Comparison of ENCODE assay signal across 31 cellular contexts in genomic region chr5:157020508-157021213, GRCh38. TPM values are rescaled to one million over a fixed set of nuclear protein-coding genes. Genes with fewer than 3 reads are reported as not detected.
DNase-seq lines count a peak whose midpoint lies in the region; ATAC-seq, FAIRE-seq and TF ChIP-seq lines count a peak whose summit lies in the region.
"Had no signal": no experiment of that assay in that cellular context is flagged by ENCODE, and none has a peak within 500 bp of the region (broad histone marks: within the 10 kb centered on the region; RNA-seq: fewer than 3 reads in every experiment).

No MANE protein-coding gene starts in this region.

- H3K9ac ChIP-seq in GM12878 (ENCODE audit: control insufficient read depth, insufficient read depth, low read length) = no peak overlapping the region

- no peak for TF ChIP-seq RAD21 in GM12878 (IDR thresholded peaks at IDR 0.05; ENCODE audit: insufficient read depth, low read depth, low read length)

- H3K4me1 ChIP-seq in GM12878 (ENCODE audit: control insufficient read depth, insufficient read depth, low read length) = peaks cover 6% of the 10 kb centered on the region
- H3K4me1 ChIP-seq in foreskin keratinocyte = no peaks in the 10 kb centered on the region
- H3K4me1 ChIP-seq in BE2C = no peaks in the 10 kb centered on the region
- H3K4me1 ChIP-seq: HAP-1, psoas muscle, tibial nerve had no signal

- intact Hi-C loops in GM12878 (cut with micrococcal nuclease; ENCODE audit: unreplicated experiment) = no loop called here

- TF ChIP-seq CTCF in GM12878 (IDR thresholded peaks at IDR 0.05 in 2 of 3, conservative IDR thresholded peaks at IDR 0.05 in 1 of 3; ENCODE audit: control insufficient read depth in 2 of 3, extremely low read depth in 1 of 3, insufficient read depth in 1 of 3, low read depth in 3 of 3, low read length in 3 of 3) (no peak), nephron progenitor cell (IDR thresholded peaks at IDR 0.05) (no peak), foreskin keratinocyte (conservative IDR thresholded peaks at IDR 0.05) (no peak), BE2C (IDR thresholded peaks at IDR 0.05; ENCODE audit: low read depth, low read length) (no peak)

- no peak overlapping the region for H3K4me2 ChIP-seq in GM12878 (ENCODE audit: control insufficient read depth, insufficient read depth)

- peak; percentile 31; the same call in 1 of the 3 replicates for ATAC-seq in GM12878
- ATAC-seq in foreskin keratinocyte = no peak
- ATAC-seq in GM21381 (IDR thresholded peaks at IDR 0.05; ENCODE audit: unreplicated experiment) = no peak
- ATAC-seq: left lobe of liver, psoas muscle, T-cell had no signal

- H3K4me3 ChIP-seq in GM12878 (no peak overlapping the region), BE2C (ENCODE audit: low read depth, low read length) (no peak overlapping the region)
- H3K4me3 ChIP-seq: HAP-1, psoas muscle, tibial nerve had no signal

- in situ Hi-C loops in GM12878 (cut with MboI) = no loop called here

- POLR2A ChIA-PET in GM12878 (lab: Charles Lee) = interaction anchor here (0.6 kb wide), 1 partner anchor 56 kb away, joined by 5 read pairs; no protein-coding TSS in a partner anchor

- H3K27me3 ChIP-seq in GM12878 (replicated peaks in 1 of 2; ENCODE audit: control insufficient read depth in 2 of 2, insufficient read depth in 2 of 2, low read length in 1 of 2) = no peaks in the 10 kb centered on the region
- H3K27me3 ChIP-seq in foreskin keratinocyte = no peaks in the 10 kb centered on the region
- H3K27me3 ChIP-seq in BE2C = no peaks in the 10 kb centered on the region
- H3K27me3 ChIP-seq: tibial nerve had no signal

- no peaks in the 10 kb centered on the region for H3K79me2 ChIP-seq in GM12878 (ENCODE audit: control insufficient read depth, insufficient read depth, low read length)

- 30% methylated on average over 4 of the region's 4 CpGs for WGBS in GM12878 (ENCODE audit: insufficient coverage, insufficient replicate concordance, low lambda C conversion rate, missing lambda C conversion rate)

- TF ChIP-seq EP300 in GM12878 (IDR thresholded peaks at IDR 0.05; ENCODE audit: borderline replicate concordance in 1 of 2, control insufficient read depth in 1 of 2, low read depth in 2 of 2, low read length in 2 of 2) = no peak

- H3K27ac Mint-ChIP-seq in T-helper 2 cell treated with Interferon-gamma antibody and Interleukin-4, amounts not matched to agents 5 μg/mL and 100 μg/mL, for 36 hours = peak overlapping the region; percentile 20
- peak overlapping the region; percentile 57 for H3K27ac Mint-ChIP-seq in nephron progenitor cell
- H3K27ac Mint-ChIP-seq: activated naive CD8-positive, alpha-beta T cell; CD4-positive, alpha-beta memory T cell had no signal

- no peak for TF ChIP-seq POLR2A in GM12878 (IDR thresholded peaks at IDR 0.05; ENCODE audit: low read depth, low read length)

- no peak for FAIRE-seq in GM12878 (lab: Jason Lieb, UNC)
- FAIRE-seq: A204.1, bronchial epithelial cell, colon, islet of Langerhans had no signal

- SMC1A ChIA-PET in GM12878 (lab: Charles Lee; ENCODE audit: uncharacterized antibody, unreplicated experiment) = interaction anchor here (1.4 kb wide), 2 partner anchors 22 to 95 kb away, joined by 3 to 5 read pairs; no protein-coding TSS in a partner anchor

- no peaks in the 10 kb centered on the region for H3K27me3 Mint-ChIP-seq in T-helper 2 cell treated with Interferon-gamma antibody and Interleukin-4, amounts not matched to agents 5 μg/mL and 100 μg/mL, for 36 hours (ENCODE audit: low read depth)
- H3K27me3 Mint-ChIP-seq in nephron progenitor cell (ENCODE audit: low read depth, poor library complexity) = peaks cover 19% of the 10 kb centered on the region
- H3K27me3 Mint-ChIP-seq: activated naive CD8-positive, alpha-beta T cell; CD4-positive, alpha-beta memory T cell; T-cell had no signal

- H4K20me1 ChIP-seq in GM12878 (ENCODE audit: control insufficient read depth, insufficient read depth) = no peaks in the 10 kb centered on the region

- no peak for DNase-seq in T-helper 2 cell treated with Interferon-gamma antibody and Interleukin-4, amounts not matched to agents 5 μg/mL and 100 μg/mL, for 36 hours (ENCODE audit: low spot score)
- DNase-seq in T-helper 2 cell = no peak
- DNase-seq in NCI-H1092 (lab: John Stamatoyannopoulos, UW) = peak; percentile 1
- no peak for DNase-seq in GM12878 (ENCODE audit: low read depth, low spot score)
- DNase-seq in nephron progenitor cell = no peak
- no peak for DNase-seq in foreskin keratinocyte
- no peak for DNase-seq in BE2C
- DNase-seq: activated CD8-positive, alpha-beta memory T cell treated with anti-CD3 and anti-CD28 coated beads for 24 hours; activated T-cell treated with anti-CD3 and anti-CD28 coated beads for 4 hours; aorta; CD4-positive, alpha-beta memory T cell; effector CD4-positive, alpha-beta T cell; EL; Karpas-422; mesendoderm; NCI-H1436 treated with DMSO at 0.1 percent for 48 hours; NCI-H2081 treated with DMSO at 0.1 percent for 48 hours; NCI-H774; psoas muscle; stimulated activated CD4-positive, alpha-beta T cell treated with anti-CD3 and anti-CD28 coated beads, Interleukin-4, amount 100 ng/mL, for 24 hours; T-cell had no signal

- no peak overlapping the region for H3K4me3 Mint-ChIP-seq in T-helper 2 cell treated with Interferon-gamma antibody and Interleukin-4, amounts not matched to agents 5 μg/mL and 100 μg/mL, for 36 hours
- H3K4me3 Mint-ChIP-seq in nephron progenitor cell = no peak overlapping the region
- H3K4me3 Mint-ChIP-seq: activated naive CD8-positive, alpha-beta T cell; CD4-positive, alpha-beta memory T cell; T-cell had no signal

- H3K36me3 Mint-ChIP-seq in T-helper 2 cell treated with Interferon-gamma antibody and Interleukin-4, amounts not matched to agents 5 μg/mL and 100 μg/mL, for 36 hours (ENCODE audit: low read depth) = peaks cover 29% of the 10 kb centered on the region
- no peaks in the 10 kb centered on the region for H3K36me3 Mint-ChIP-seq in nephron progenitor cell (ENCODE audit: low read depth)

- peaks cover 36% of the 10 kb centered on the region for H3K4me1 Mint-ChIP-seq in T-helper 2 cell treated with Interferon-gamma antibody and Interleukin-4, amounts not matched to agents 5 μg/mL and 100 μg/mL, for 36 hours (ENCODE audit: low read depth)
- H3K4me1 Mint-ChIP-seq in nephron progenitor cell = no peaks in the 10 kb centered on the region

- no TSS peak for BruUV-seq in GM12878 (replicated peaks; lab: Mats Ljungman, UMichigan)

- H3K9me3 ChIP-seq in GM12878 (replicated peaks; ENCODE audit: control insufficient read depth, insufficient read depth, low read length) (no peaks in the 10 kb centered on the region; the same call in 2 of the 3 replicates), BE2C (no peaks in the 10 kb centered on the region)
- H3K9me3 ChIP-seq: psoas muscle had no signal

- CTCF ChIA-PET in GM12878 (lab: Yijun Ruan, JAX) = interaction anchor here (0.6 to 1.3 kb wide), 2 partner anchors 110 to 1320 kb away, joined by 3 to 4 read pairs; no protein-coding TSS in a partner anchor

- RAD21 ChIA-PET in GM12878 (lab: Charles Lee; ENCODE audit: unreplicated experiment) = no interaction called here

- H3K9me3 Mint-ChIP-seq in T-helper 2 cell treated with Interferon-gamma antibody and Interleukin-4, amounts not matched to agents 5 μg/mL and 100 μg/mL, for 36 hours = peaks cover 16% of the 10 kb centered on the region
- peaks cover 32% of the 10 kb centered on the region for H3K9me3 Mint-ChIP-seq in nephron progenitor cell

- H3K36me3 ChIP-seq in GM12878 (ENCODE audit: control insufficient read depth in 2 of 2, insufficient read depth in 2 of 2, low read length in 1 of 2) (no peaks in the 10 kb centered on the region), BE2C (no peaks in the 10 kb centered on the region)
- H3K36me3 ChIP-seq: HAP-1, tibial nerve had no signal

- no peak overlapping the region for H3K27ac ChIP-seq in GM12878 (ENCODE audit: control insufficient read depth, insufficient read depth)
- H3K27ac ChIP-seq in foreskin keratinocyte = no peak overlapping the region
- H3K27ac ChIP-seq: psoas muscle, RWPE1, tibial nerve had no signal

- H2AFZ ChIP-seq in GM12878 (ENCODE audit: control insufficient read depth, low read depth, low read length) = no peak overlapping the region; the same call in 1 of the 2 replicates

RNA-seq across cellular contexts. Expression of gene HAVCR1, which starts 38.3 kb away (rescaled TPM):
- 2.3 and 3.9 TPM in 2 replicates for total RNA-seq in GM12878 (2013; cell fraction: nucleolus; rRNA removed)
- total RNA-seq in GM12878 (2014; rRNA removed) (0.45 TPM in 1 of 2 replicates, not detected in the other), GM12878 (2014; rRNA removed; fragmentation: Illumina TruSeq; extraction: Trizol) (not detected in 2 replicates), GM12878 (2021) (not detected in 2 replicates), foreskin keratinocyte (not detected in 2 replicates)
- 0.13 TPM for polyA plus RNA-seq in GM12878 (2011; ENCODE audit: low read depth)
- polyA plus RNA-seq in GM12878 (2011; rRNA removed) (0.07 and 0.08 TPM in 2 replicates), GM12878 (2014; fragmentation: Illumina TruSeq; extraction: Trizol) (0.33 TPM in 1 of 2 replicates, not detected in the other), GM12878 (2014; fragmentation: Nextera tagmentation; extraction: Ambion mirVana) (not detected), GM12878 (2014; rRNA removed) (not detected in 2 replicates), GM12878 (2016; fragmentation: Nextera tagmentation; extraction: Ambion mirVana) (not detected), foreskin keratinocyte (not detected in 2 replicates)
- polyA plus RNA-seq in GM12878 (2011; cell fraction: cytosol; rRNA removed) = not detected in 2 replicates
- 0.24 and 0.26 TPM in 2 replicates for polyA plus RNA-seq in GM12878 (2011; cell fraction: nucleus; rRNA removed)
- polyA plus RNA-seq in GM12878 (2012) = not detected in 2 replicates
- 0.37 TPM in 1 of 2 replicates, not detected in the other for polyA minus RNA-seq in GM12878 (2011; rRNA and poly(A)+ RNA removed)
- polyA minus RNA-seq in GM12878 (2011; cell fraction: cytosol; rRNA and poly(A)+ RNA removed) = not detected in 2 replicates
- 1.5 TPM in 1 of 2 replicates, not detected in the other for polyA minus RNA-seq in GM12878 (2011; cell fraction: nucleus; rRNA and poly(A)+ RNA removed)
- 0.77 TPM for polyA plus RNA-seq in BE2C (2012; ENCODE audit: insufficient read depth, insufficient read length, low read depth)
- total RNA-seq: bronchial epithelial cell had no signal
- polyA plus RNA-seq: aorta had no signal

RNA-seq across cellular contexts. Expression of gene TIMD4, which starts 57.6 kb away (rescaled TPM):
- 4.0 and 10.0 TPM in 2 replicates for total RNA-seq in GM12878 (2013; cell fraction: nucleolus; rRNA removed)
- total RNA-seq in GM12878 (2014; rRNA removed) (2.7 and 3.7 TPM in 2 replicates), GM12878 (2014; rRNA removed; fragmentation: Illumina TruSeq; extraction: Trizol) (1.9 and 2.0 TPM in 2 replicates), GM12878 (2021) (2.9 and 4.2 TPM in 2 replicates), foreskin keratinocyte (not detected in 2 replicates)
- polyA plus RNA-seq in GM12878 (2011; ENCODE audit: low read depth) = 0.26 TPM
- polyA plus RNA-seq in GM12878 (2011; rRNA removed) (15.4 and 17.4 TPM in 2 replicates), GM12878 (2014; fragmentation: Illumina TruSeq; extraction: Trizol) (0.89 and 1.3 TPM in 2 replicates), GM12878 (2014; fragmentation: Nextera tagmentation; extraction: Ambion mirVana) (1 to 10 TPM; 7.6 to 8.5 TPM), GM12878 (2014; rRNA removed) (2.4 and 2.8 TPM in 2 replicates), GM12878 (2016; fragmentation: Nextera tagmentation; extraction: Ambion mirVana) (10 to 100 TPM in 1 of 2 experiments, 1 to 10 TPM in 1; 9.4 to 10.6 TPM), foreskin keratinocyte (not detected in 2 replicates)
- polyA plus RNA-seq in GM12878 (2011; cell fraction: cytosol; rRNA removed) = 4.3 and 4.8 TPM in 2 replicates
- polyA plus RNA-seq in GM12878 (2011; cell fraction: nucleus; rRNA removed) = 2.8 and 5.4 TPM in 2 replicates
- polyA plus RNA-seq in GM12878 (2012) = 5.6 and 6.1 TPM in 2 replicates
- polyA minus RNA-seq in GM12878 (2011; rRNA and poly(A)+ RNA removed) = 1.6 and 5.0 TPM in 2 replicates
- polyA minus RNA-seq in GM12878 (2011; cell fraction: cytosol; rRNA and poly(A)+ RNA removed) = 1.9 TPM in 1 of 2 replicates, not detected in the other
- polyA minus RNA-seq in GM12878 (2011; cell fraction: nucleus; rRNA and poly(A)+ RNA removed) = 0.57 and 1.3 TPM in 2 replicates
- polyA plus RNA-seq in BE2C (2012; ENCODE audit: insufficient read depth, insufficient read length, low read depth) = not detected
- total RNA-seq: bronchial epithelial cell, tibial nerve had no signal
- polyA plus RNA-seq: aorta had no signal
